ENCODE assay signal across 8 cellular contexts in genomic region chr19:35931161-35931873, GRCh38. TPM values are rescaled to one million over a fixed set of nuclear protein-coding genes. Genes with fewer than 3 reads are reported as not detected.
A peak's percentile ranks its signal among the peaks of the same experiment; 100 is the strongest.
DNase-seq lines count a peak whose midpoint lies in the region; ATAC-seq and TF ChIP-seq lines count a peak whose summit lies in the region.

No MANE protein-coding gene starts in this region.

- H2AFZ ChIP-seq in SU-DHL-6 (ENCODE audit: low read depth, low read length, severe bottlenecking) = peak overlapping the region; percentile 64

- 0 to 1% methylated on average over 33 to 47 of the region's 47 CpGs for WGBS in upper lobe of left lung, 2 donors

- peak in 2 of 4 donors; percentile 84 to 97 for TF ChIP-seq POLR2A in upper lobe of left lung (IDR thresholded peaks at IDR 0.05)

- no peaks in the 10 kb centered on the region for H3K79me2 ChIP-seq in SU-DHL-6 (ENCODE audit: insufficient read depth, low read length)

- H3K9me3 ChIP-seq in SU-DHL-6 (ENCODE audit: insufficient read depth, low read length) = no peaks in the 10 kb centered on the region
- H3K9me3 ChIP-seq in adipocyte (ENCODE audit: control insufficient read depth, low read length) = no peaks in the 10 kb centered on the region
- H3K9me3 ChIP-seq in upper lobe of left lung = no peaks in the 10 kb centered on the region

- TF ChIP-seq CTCF in GM12873 (IDR thresholded peaks at IDR 0.05; ENCODE audit: insufficient read depth, low read depth, low read length, missing control alignments) (peak; percentile 95), SU-DHL-6 (IDR thresholded peaks at IDR 0.05; ENCODE audit: insufficient read depth, low read length, poor library complexity, severe bottlenecking) (peak; percentile 90), upper lobe of left lung (IDR thresholded peaks at IDR 0.05) (peak; percentile 83 to 100 (median 97))

- H3K9me2 ChIP-seq in SU-DHL-6 (replicated peaks; ENCODE audit: insufficient read depth, low read length) = no peaks in the 10 kb centered on the region

- H3K36me3 ChIP-seq in SU-DHL-6 (ENCODE audit: low read length) (no peaks in the 10 kb centered on the region), adipocyte (ENCODE audit: control insufficient read depth, insufficient read depth, low read length, severe bottlenecking) (no peaks in the 10 kb centered on the region), upper lobe of left lung (no peaks in the 10 kb centered on the region)

- peak; percentile 95 for ATAC-seq in HG02759 (IDR thresholded peaks at IDR 0.05; ENCODE audit: unreplicated experiment)
- peak; percentile 100 for ATAC-seq in upper lobe of left lung (ENCODE audit: low FRiP score in 2 of 2)

- H3K27me3 ChIP-seq in SU-DHL-6 (ENCODE audit: low read length) (no peaks in the 10 kb centered on the region), adipocyte (replicated peaks; ENCODE audit: control insufficient read depth, insufficient read depth, low read length) (peaks cover 6% of the 10 kb centered on the region), upper lobe of left lung (no peaks in the 10 kb centered on the region)

- no peaks in the 10 kb centered on the region for H4K20me1 ChIP-seq in SU-DHL-6 (ENCODE audit: low read depth, low read length)

- H3K27ac ChIP-seq in SU-DHL-6 (ENCODE audit: low read depth, low read length) (peak overlapping the region; percentile 63), upper lobe of left lung (peak overlapping the region; percentile 42 to 85 (median 78))

- peaks cover 12% of the 10 kb centered on the region for H3F3A ChIP-seq in SU-DHL-6 (ENCODE audit: insufficient read depth)

- H3K4me1 ChIP-seq in adipocyte (ENCODE audit: control insufficient read depth, insufficient read depth, low read length) (peaks cover 11% of the 10 kb centered on the region), upper lobe of left lung (peaks cover 13 to 35% (median 20%) of the 10 kb centered on the region in 4 donors)

- peak in 1 of 4 donors; percentile 88 for TF ChIP-seq EP300 in upper lobe of left lung (IDR thresholded peaks at IDR 0.05)

- peak; percentile 99 for DNase-seq in NCI-H128 (lab: John Stamatoyannopoulos, UW; ENCODE audit: unreplicated experiment)
- DNase-seq in adipocyte (ENCODE audit: low read depth) = peak; percentile 99
- DNase-seq in cardiac septum (ENCODE audit: low spot score) = peak; percentile 100
- peak; percentile 99 for DNase-seq in pons (ENCODE audit: low spot score)
- DNase-seq in upper lobe of left lung = peak; percentile 99 to 100

- H3K9ac ChIP-seq in SU-DHL-6 (ENCODE audit: low read length) = peak overlapping the region; percentile 69
- peak overlapping the region; percentile 81 for H3K9ac ChIP-seq in adipocyte (ENCODE audit: low read length)

- H3K4me3 ChIP-seq in SU-DHL-6 (ENCODE audit: insufficient read depth, low read length, poor library complexity, severe bottlenecking) (peak overlapping the region; percentile 67), adipocyte (ENCODE audit: low read length) (peak overlapping the region; percentile 63), upper lobe of left lung (peak overlapping the region in 2 of 4 donors; percentile 9 to 24)

- H3K4me2 ChIP-seq in SU-DHL-6 (ENCODE audit: low read depth, low read length, poor library complexity, severe bottlenecking) = peak overlapping the region; percentile 97

- intact Hi-C loops in cardiac septum (cut with DNase I) = loop anchor here (1.0 to 2.0 kb wide), 5 partner anchors 33 to 237 kb away; partner anchors contain the start of genes PSENEN and U2AF1L4

RNA-seq across cellular contexts. Expression of gene LRFN3, which starts 4.9 kb away (rescaled TPM):
- total RNA-seq in cardiac septum (8.8 TPM), upper lobe of left lung (10 to 100 TPM in 4 of 6 donors, 1 to 10 TPM in 2; 6.3 to 17.2 (median 11.8) TPM)

RNA-seq across cellular contexts. Expression of gene TYROBP, which starts 23.2 kb away (rescaled TPM):
- 16.9 TPM for total RNA-seq in cardiac septum
- 100 to 1,000 TPM; 131 to 532 (median 345) TPM for total RNA-seq in upper lobe of left lung

RNA-seq across cellular contexts. Expression of gene HCST, which starts 29.0 kb away (rescaled TPM):
- 5.4 TPM for total RNA-seq in cardiac septum
- 10 to 100 TPM in 5 of 6 donors, not detected in 1; 10.2 to 40.8 (median 19.9) TPM for total RNA-seq in upper lobe of left lung

RNA-seq across cellular contexts. Expression of gene NFKBID, which starts 31.0 kb away (rescaled TPM):
- 3.1 TPM for total RNA-seq in cardiac septum
- 10 to 100 TPM in 5 of 6 donors, 1 to 10 TPM in 1; 8.8 to 65.0 (median 23.6) TPM for total RNA-seq in upper lobe of left lung
